Comparison of ENCODE assay signal across 34 cellular contexts in the genomic region with DNA sequence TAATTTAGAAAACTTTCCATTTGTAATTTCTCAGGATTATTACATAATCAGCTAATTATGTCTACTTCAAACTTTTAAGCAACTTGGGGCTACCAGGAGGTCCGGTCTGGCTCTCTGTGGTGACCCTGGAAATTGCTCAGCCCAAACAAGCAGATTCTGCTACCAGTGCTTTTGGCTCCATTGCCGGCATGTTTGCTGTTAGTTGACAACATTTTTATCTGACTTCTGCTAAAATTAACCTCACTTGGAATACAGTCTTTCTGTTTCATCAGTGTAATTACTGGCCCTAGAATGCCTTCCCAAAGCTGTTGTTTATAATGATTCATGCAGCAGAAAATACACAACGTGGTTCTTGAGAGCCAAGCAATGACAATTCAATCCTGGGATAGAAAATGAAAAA. TPM values are rescaled to one million over a fixed set of nuclear protein-coding genes. Genes with fewer than 3 reads are reported as not detected.
"Had no signal": no experiment of that assay in that cellular context is flagged by ENCODE, and none has a peak within 500 bp of the region (broad histone marks: within the 10 kb centered on the region; RNA-seq: fewer than 3 reads in every experiment).

No MANE protein-coding gene starts in this region.

- H3K27me3 Mint-ChIP-seq: activated CD4-positive, alpha-beta T cell treated with anti-CD3 and anti-CD28 coated beads for 36 hours; activated CD4-positive, alpha-beta T cell treated with anti-CD3 and anti-CD28 coated beads, Interleukin-2, amount 10 ng/mL, durations not matched to agents 7 days and 5 days; activated naive CD4-positive, alpha-beta T cell treated with anti-CD3 and anti-CD28 coated beads, Interleukin-2, amount 10 ng/mL, durations not matched to agents 7 days and 5 days; activated T-cell treated with anti-CD3 and anti-CD28 coated beads, Interleukin-2, amount 50 U/mL, for 24 hours had no signal

- H3K9me3 ChIP-seq: esophagus squamous epithelium had no signal

- ATAC-seq: activated CD4-positive, alpha-beta T cell treated with anti-CD3 and anti-CD28 coated beads for 36 hours; activated naive CD4-positive, alpha-beta T cell treated with anti-CD3 and anti-CD28 coated beads, Interleukin-2, amount 50 U/mL, for 72 hours; activated T-cell treated with anti-CD3 and anti-CD28 coated beads, Interleukin-2, amount 50 U/mL, for 72 hours had no signal

- H3K36me3 Mint-ChIP-seq: activated naive CD4-positive, alpha-beta T cell treated with anti-CD3 and anti-CD28 coated beads, Interleukin-2, amount 10 ng/mL, durations not matched to agents 7 days and 5 days; activated naive CD4-positive, alpha-beta T cell treated with anti-CD3 and anti-CD28 coated beads, Interleukin-2, amount 50 U/mL, for 72 hours; activated naive CD8-positive, alpha-beta T cell treated with anti-CD3 and anti-CD28 coated beads, Interleukin-2, amount 10 ng/mL, durations not matched to agents 7 days and 5 days; brain had no signal

- DNase-seq: activated CD4-positive, alpha-beta memory T cell treated with anti-CD3 and anti-CD28 coated beads, Interleukin-2, amount 10 ng/mL, durations not matched to agents 7 days and 5 days; activated CD4-positive, alpha-beta T cell treated with anti-CD3 and anti-CD28 coated beads for 36 hours; activated CD4-positive, alpha-beta T cell treated with anti-CD3 and anti-CD28 coated beads, Interleukin-2, amount 10 ng/mL, durations not matched to agents 7 days and 5 days; activated CD4-positive, alpha-beta T cell treated with anti-CD3 and anti-CD28 coated beads, Interleukin-2, amount 50 U/mL, for 4 hours; activated CD4-positive, CD25-positive, alpha-beta regulatory T cell; activated CD4-positive, CD25-positive, alpha-beta regulatory T cell treated with anti-CD3 and anti-CD28 coated beads, Interleukin-2, amount 50 U/mL, for 72 hours; activated CD8-positive, alpha-beta memory T cell treated with anti-CD3 and anti-CD28 coated beads, Interleukin-2, amount 50 U/mL, for 48 hours; activated gamma-delta T cell; activated naive CD4-positive, alpha-beta T cell; activated naive CD4-positive, alpha-beta T cell treated with anti-CD3 and anti-CD28 coated beads, Interleukin-2, amount 10 ng/mL, durations not matched to agents 7 days and 5 days; activated naive CD8-positive, alpha-beta T cell treated with anti-CD3 and anti-CD28 coated beads, Interleukin-2, amount 10 ng/mL, durations not matched to agents 7 days and 5 days; activated T-cell treated with anti-CD3 and anti-CD28 coated beads for 4 hours; activated T-cell treated with anti-CD3 and anti-CD28 coated beads, Interleukin-2, amount 50 U/mL, for 24 hours; activated T-cell treated with anti-CD3 and anti-CD28 coated beads, Interleukin-2, amount 50 U/mL, for 72 hours; central memory CD4-positive, alpha-beta T cell; cortex of kidney; dermis blood vessel endothelial cell; effector CD8-positive, alpha-beta T cell; esophagus squamous epithelium; foreskin fibroblast; head of caudate nucleus; T-helper 2 cell had no signal

- H3K27ac Mint-ChIP-seq: activated CD4-positive, alpha-beta memory T cell treated with anti-CD3 and anti-CD28 coated beads, Interleukin-2, amount 10 ng/mL, durations not matched to agents 7 days and 5 days; activated CD4-positive, alpha-beta T cell treated with anti-CD3 and anti-CD28 coated beads for 36 hours; activated CD4-positive, alpha-beta T cell treated with anti-CD3 and anti-CD28 coated beads, Interleukin-2, amount 10 ng/mL, durations not matched to agents 7 days and 5 days; activated naive CD4-positive, alpha-beta T cell treated with anti-CD3 and anti-CD28 coated beads, Interleukin-2, amount 10 ng/mL, durations not matched to agents 7 days and 5 days; activated naive CD4-positive, alpha-beta T cell treated with anti-CD3 and anti-CD28 coated beads, Interleukin-2, amount 50 U/mL, for 72 hours; activated naive CD8-positive, alpha-beta T cell treated with anti-CD3 and anti-CD28 coated beads, Interleukin-2, amount 10 ng/mL, durations not matched to agents 7 days and 5 days; activated T-cell treated with anti-CD3 and anti-CD28 coated beads, Interleukin-2, amount 50 U/mL, for 24 hours; activated T-cell treated with anti-CD3 and anti-CD28 coated beads, Interleukin-2, amount 50 U/mL, for 72 hours had no signal

- H3K36me3 ChIP-seq: ascending aorta, breast epithelium, cardiac muscle cell, esophagus squamous epithelium had no signal

- H3K27me3 ChIP-seq: ascending aorta, breast epithelium, cardiac muscle cell, esophagus squamous epithelium had no signal

- H3K9me3 Mint-ChIP-seq: activated CD4-positive, alpha-beta memory T cell treated with anti-CD3 and anti-CD28 coated beads, Interleukin-2, amount 10 ng/mL, durations not matched to agents 7 days and 5 days; activated CD4-positive, alpha-beta T cell treated with anti-CD3 and anti-CD28 coated beads, Interleukin-2, amount 10 ng/mL, durations not matched to agents 7 days and 5 days; activated naive CD4-positive, alpha-beta T cell treated with anti-CD3 and anti-CD28 coated beads, Interleukin-2, amount 10 ng/mL, durations not matched to agents 7 days and 5 days; activated T-cell treated with anti-CD3 and anti-CD28 coated beads, Interleukin-2, amount 50 U/mL, for 24 hours had no signal

- H3K4me3 Mint-ChIP-seq: activated CD4-positive, alpha-beta memory T cell treated with anti-CD3 and anti-CD28 coated beads, Interleukin-2, amount 10 ng/mL, durations not matched to agents 7 days and 5 days; activated CD4-positive, alpha-beta T cell treated with anti-CD3 and anti-CD28 coated beads for 36 hours; activated CD4-positive, alpha-beta T cell treated with anti-CD3 and anti-CD28 coated beads, Interleukin-2, amount 10 ng/mL, durations not matched to agents 7 days and 5 days; activated naive CD4-positive, alpha-beta T cell treated with anti-CD3 and anti-CD28 coated beads, Interleukin-2, amount 10 ng/mL, durations not matched to agents 7 days and 5 days; activated naive CD8-positive, alpha-beta T cell treated with anti-CD3 and anti-CD28 coated beads, Interleukin-2, amount 10 ng/mL, durations not matched to agents 7 days and 5 days; activated T-cell treated with anti-CD3 and anti-CD28 coated beads, Interleukin-2, amount 50 U/mL, for 24 hours; activated T-cell treated with anti-CD3 and anti-CD28 coated beads, Interleukin-2, amount 50 U/mL, for 72 hours; brain had no signal

- H3K4me3 ChIP-seq: ascending aorta, breast epithelium, cardiac muscle cell, esophagus squamous epithelium had no signal

- H3K27ac ChIP-seq: ascending aorta, breast epithelium, cardiac muscle cell, epithelial cell of prostate, esophagus squamous epithelium had no signal

- H3K4me1 ChIP-seq: ascending aorta, breast epithelium, esophagus squamous epithelium had no signal

- H3K4me1 Mint-ChIP-seq: activated CD4-positive, alpha-beta memory T cell treated with anti-CD3 and anti-CD28 coated beads, Interleukin-2, amount 10 ng/mL, durations not matched to agents 7 days and 5 days; activated CD4-positive, alpha-beta T cell treated with anti-CD3 and anti-CD28 coated beads for 36 hours; activated CD4-positive, alpha-beta T cell treated with anti-CD3 and anti-CD28 coated beads, Interleukin-2, amount 10 ng/mL, durations not matched to agents 7 days and 5 days; activated naive CD4-positive, alpha-beta T cell treated with anti-CD3 and anti-CD28 coated beads, Interleukin-2, amount 10 ng/mL, durations not matched to agents 7 days and 5 days; activated naive CD8-positive, alpha-beta T cell treated with anti-CD3 and anti-CD28 coated beads, Interleukin-2, amount 10 ng/mL, durations not matched to agents 7 days and 5 days; brain had no signal

RNA-seq across cellular contexts. Expression of gene FAM81B, which starts 38.5 kb away (rescaled TPM):
- total RNA-seq: activated CD4-positive, alpha-beta memory T cell treated with anti-CD3 and anti-CD28 coated beads, Interleukin-2, amount 10 ng/mL, durations not matched to agents 7 days and 5 days; activated CD4-positive, alpha-beta T cell treated with anti-CD3 and anti-CD28 coated beads for 36 hours; activated CD4-positive, alpha-beta T cell treated with anti-CD3 and anti-CD28 coated beads, Interleukin-2, amount 10 ng/mL, durations not matched to agents 7 days and 5 days; activated naive CD4-positive, alpha-beta T cell treated with anti-CD3 and anti-CD28 coated beads, Interleukin-2, amount 50 U/mL, for 72 hours; activated naive CD8-positive, alpha-beta T cell treated with anti-CD3 and anti-CD28 coated beads, Interleukin-2, amount 10 ng/mL, durations not matched to agents 7 days and 5 days; activated T-cell treated with anti-CD3 and anti-CD28 coated beads, Interleukin-2, amount 50 U/mL, for 72 hours; ascending aorta; cardiac muscle cell; chondrocyte; dermis blood vessel endothelial cell; endothelial cell of umbilical vein; esophagus squamous epithelium; fibroblast of lung; frontal cortex; T-helper 1 cell treated with Interleukin-12 subunit alpha and Interleukin-12 subunit beta and Interleukin-4 antibody, amounts not matched to agents 30 ng/mL and 1 ng/mL, for 36 hours had no signal
- polyA plus RNA-seq: cardiac muscle cell, endothelial cell of umbilical vein, esophagus, fibroblast of lung had no signal
